ENCODE assay signal across 16 cellular contexts in the genomic region with DNA sequence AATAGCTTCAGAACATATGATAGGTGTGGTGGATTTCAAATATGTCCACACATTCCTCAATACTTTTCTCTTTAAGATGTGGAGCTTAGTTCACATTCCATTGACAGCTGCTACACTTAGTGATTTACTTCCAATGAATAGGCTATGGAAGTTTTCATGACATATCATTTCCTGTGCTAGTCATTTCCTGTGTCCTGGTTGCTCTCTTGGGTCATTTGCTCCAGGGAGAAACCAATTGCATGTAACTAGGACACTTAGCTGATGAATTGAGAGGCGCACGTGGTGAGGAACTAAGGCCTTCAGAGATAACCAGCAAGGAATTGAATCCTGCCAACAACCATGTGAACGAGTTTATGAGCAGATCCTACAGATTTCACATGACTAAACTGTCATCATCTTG.
A peak's percentile ranks its signal among the peaks of the same experiment; 100 is the strongest.
DNase-seq lines count a peak whose midpoint lies in the region; ATAC-seq and TF ChIP-seq lines count a peak whose summit lies in the region.
"Had no signal": no experiment of that assay in that cellular context is flagged by ENCODE, and none has a peak within 500 bp of the region (broad histone marks: within the 10 kb centered on the region; RNA-seq: fewer than 3 reads in every experiment).

No MANE protein-coding gene starts in this region.

- H3K9me2 ChIP-seq in MM.1S (replicated peaks; ENCODE audit: insufficient read depth, low read length) = no peaks in the 10 kb centered on the region

- ATAC-seq in GM18873 (IDR thresholded peaks at IDR 0.05; ENCODE audit: low FRiP score, unreplicated experiment) = no peak
- ATAC-seq: effector memory CD8-positive, alpha-beta T cell; left lung had no signal

- H3K4me1 Mint-ChIP-seq in HFFc6 (ENCODE audit: low read depth) = no peaks in the 10 kb centered on the region

- H3K9me3 Mint-ChIP-seq in HFFc6 = peaks cover 39% of the 10 kb centered on the region
- H3K9me3 Mint-ChIP-seq: effector memory CD8-positive, alpha-beta T cell; stimulated activated naive CD8-positive, alpha-beta T cell treated with anti-CD3 and anti-CD28 coated beads, Interleukin-15, Interleukin-2, amounts not matched to agents 100 ng/mL and 50 ng/mL, for 24 hours had no signal

- H3K27ac ChIP-seq in MM.1S (ENCODE audit: low read length) = no peak overlapping the region
- H3K27ac ChIP-seq: ascending aorta, C4-2B, heart right ventricle, left lung had no signal

- H3K27ac Mint-ChIP-seq in HFFc6 = no peak overlapping the region
- H3K27ac Mint-ChIP-seq: effector memory CD8-positive, alpha-beta T cell; stimulated activated naive CD8-positive, alpha-beta T cell treated with anti-CD3 and anti-CD28 coated beads, Interleukin-15, Interleukin-2, amounts not matched to agents 100 ng/mL and 50 ng/mL, for 24 hours had no signal

- no peak overlapping the region for H3K4me3 Mint-ChIP-seq in HFFc6
- H3K4me3 Mint-ChIP-seq: effector memory CD8-positive, alpha-beta T cell; nephron progenitor cell; stimulated activated naive CD8-positive, alpha-beta T cell treated with anti-CD3 and anti-CD28 coated beads, Interleukin-15, Interleukin-2, amounts not matched to agents 100 ng/mL and 50 ng/mL, for 24 hours had no signal

- in situ Hi-C loops in SK-MEL-5 (cut with HindIII; ENCODE audit: low pct_unique_long_range_greater_than_20kb, low sequenced_read_pairs) = no loop called here

- no peaks in the 10 kb centered on the region for H4K20me1 ChIP-seq in MM.1S (ENCODE audit: insufficient read depth, low read length)

- H3K79me2 ChIP-seq in MM.1S (ENCODE audit: low read length) = no peaks in the 10 kb centered on the region

- DNase-seq in HCEC 1CT (peak; percentile 84), SK-MEL-5 (ENCODE audit: low read depth, low spot score) (peak; percentile 46), fibroblast of mammary gland (ENCODE audit: low read depth) (peak; percentile 60), renal cortical epithelial cell (ENCODE audit: low read depth) (peak; percentile 37), SIG-M5 treated with dmso at 0.1 percent for 504 hours (lab: John Stamatoyannopoulos, UW; ENCODE audit: unreplicated experiment) (no peak), MM.1S (no peak), HFFc6 (no peak)
- DNase-seq: activated T-cell treated with anti-CD3 and anti-CD28 coated beads, Interleukin-2, amount 50 U/mL, for 48 hours; effector memory CD8-positive, alpha-beta T cell; heart right ventricle; left lung; nephron progenitor cell had no signal

- no peak overlapping the region for H3K9ac ChIP-seq in MM.1S (ENCODE audit: low read length)

- H3K27me3 Mint-ChIP-seq in HFFc6 (ENCODE audit: insufficient read depth) = no peaks in the 10 kb centered on the region
- H3K27me3 Mint-ChIP-seq: effector memory CD8-positive, alpha-beta T cell; stimulated activated naive CD8-positive, alpha-beta T cell treated with anti-CD3 and anti-CD28 coated beads, Interleukin-15, Interleukin-2, amounts not matched to agents 100 ng/mL and 50 ng/mL, for 24 hours had no signal

- no peaks in the 10 kb centered on the region for H3K27me3 ChIP-seq in MM.1S (replicated peaks; ENCODE audit: insufficient read depth, low read length)
- H3K27me3 ChIP-seq: ascending aorta, heart right ventricle, left lung had no signal

- H3K36me3 Mint-ChIP-seq in HFFc6 (ENCODE audit: low read depth) = no peaks in the 10 kb centered on the region

- no peak overlapping the region for H3K4me2 ChIP-seq in MM.1S (ENCODE audit: low read depth, low read length)

- no peaks in the 10 kb centered on the region for H3F3A ChIP-seq in MM.1S (ENCODE audit: insufficient read depth, low read length)

- H3K36me3 ChIP-seq in MM.1S (replicated peaks; ENCODE audit: insufficient read depth, low read length) = no peaks in the 10 kb centered on the region
- H3K36me3 ChIP-seq: ascending aorta, heart right ventricle, left lung had no signal

- TF ChIP-seq CTCF in fibroblast of mammary gland (conservative IDR thresholded peaks at IDR 0.05; ENCODE audit: control insufficient read depth, insufficient read depth, low read depth, low read length) = no peak
- TF ChIP-seq CTCF in MM.1S (IDR thresholded peaks at IDR 0.05; ENCODE audit: low read length) = no peak
- no peak for TF ChIP-seq CTCF in HFFc6 (IDR thresholded peaks at IDR 0.05)

- H2AFZ ChIP-seq in MM.1S (ENCODE audit: low read length) = no peak overlapping the region

- H3K4me3 ChIP-seq in fibroblast of mammary gland (ENCODE audit: control insufficient read depth, low read depth, low read length) = no peak overlapping the region
- no peak overlapping the region for H3K4me3 ChIP-seq in MM.1S (ENCODE audit: low read length)
- H3K4me3 ChIP-seq: ascending aorta, heart right ventricle, left lung had no signal

- H3K9me3 ChIP-seq in MM.1S (replicated peaks; ENCODE audit: insufficient read depth, low read length) = no peaks in the 10 kb centered on the region
- H3K9me3 ChIP-seq: ascending aorta, heart right ventricle, left lung had no signal

- no peaks in the 10 kb centered on the region for H3K4me1 ChIP-seq in MM.1S (ENCODE audit: low read length)
- H3K4me1 ChIP-seq: ascending aorta, heart right ventricle, left lung had no signal

Comparison
In these comparisons a context has a peak if more than half of its experiments do, and no peak if none do; other contexts are left out.
1. DNase-seq: peak in HCEC 1CT (single experiment), SK-MEL-5 (single experiment), fibroblast of mammary gland (single experiment) and renal cortical epithelial cell (single experiment); none in SIG-M5 treated with dmso at 0.1 percent for 504 hours (single experiment), MM.1S (single experiment) and HFFc6 (single experiment).